In the genomic region with DNA sequence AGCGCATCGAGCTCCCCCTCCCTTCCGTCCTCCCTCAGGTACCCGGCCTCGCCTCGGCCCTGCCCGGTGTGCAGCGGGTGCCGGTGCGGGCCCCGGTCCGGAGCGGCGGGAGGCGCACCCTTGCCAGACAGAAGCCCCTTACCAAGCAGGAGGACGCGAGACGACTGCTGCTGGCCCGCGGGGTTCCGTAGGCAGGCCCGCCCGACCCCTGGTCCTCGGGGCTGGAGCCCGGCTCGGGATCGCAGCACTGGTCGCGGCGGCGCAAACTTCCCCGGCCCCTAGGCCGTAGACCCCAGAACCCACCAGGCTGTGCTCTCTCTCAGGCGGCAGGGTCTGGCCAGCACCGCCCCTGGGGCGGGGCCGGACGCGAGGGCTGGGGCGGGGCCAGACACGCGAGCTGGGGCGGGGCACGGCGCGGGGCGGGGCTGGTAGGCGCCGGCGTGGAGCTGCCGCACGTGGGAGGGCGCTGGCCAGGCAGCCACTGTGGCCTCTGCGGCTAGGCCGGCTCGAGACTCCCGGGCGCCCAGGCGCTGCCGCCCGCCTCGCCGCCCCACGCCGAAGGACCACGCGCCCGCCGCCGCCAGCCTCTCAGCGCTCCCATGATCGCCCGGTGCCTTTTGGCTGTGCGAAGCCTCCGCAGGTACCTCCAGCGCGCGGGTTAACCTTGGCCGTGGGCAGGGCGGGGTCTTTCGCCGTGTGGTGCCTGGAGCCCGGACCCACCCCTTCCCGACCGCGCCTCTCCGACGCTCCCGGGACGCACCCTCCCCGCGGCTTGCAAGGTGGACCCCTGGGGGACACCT, we compare ENCODE assay signal across 1 cellular context.
TF ChIP-seq lines count a peak whose summit lies in the region.

Gene NLN, plus strand, starts transcription at position 431 of the 800 bp plus-strand sequence. Its CDS starts 169 bp downstream, at position 600.
A gene with protein sequence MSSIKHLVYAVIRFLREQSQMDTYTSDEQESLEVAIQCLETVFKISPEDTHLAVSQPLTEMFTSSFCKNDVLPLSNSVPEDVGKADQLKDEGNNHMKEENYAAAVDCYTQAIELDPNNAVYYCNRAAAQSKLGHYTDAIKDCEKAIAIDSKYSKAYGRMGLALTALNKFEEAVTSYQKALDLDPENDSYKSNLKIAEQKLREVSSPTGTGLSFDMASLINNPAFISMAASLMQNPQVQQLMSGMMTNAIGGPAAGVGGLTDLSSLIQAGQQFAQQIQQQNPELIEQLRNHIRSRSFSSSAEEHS (minus strand): TSS at position 335 of the 800 bp plus-strand sequence. CDS start 1,302 bp downstream, outside the sequence.

TF ChIP-seq in HepG2, 621 proteins besides CTCF, POLR2A, EP300 and RAD21 (continued from another document):
- TF ChIP-seq PLSCR1 (CRISPR knock-in tag; IDR thresholded peaks at IDR 0.05; ENCODE audit: borderline replicate concordance) (no peak), NAIF1 (CRISPR knock-in tag; IDR thresholded peaks at IDR 0.05; ENCODE audit: borderline replicate concordance) (no peak), MTF1 (CRISPR knock-in tag; IDR thresholded peaks at IDR 0.05) (no peak), ZSCAN30 (CRISPR knock-in tag; IDR thresholded peaks at IDR 0.05) (no peak), KLF16 (CRISPR knock-in tag; IDR thresholded peaks at IDR 0.05) (no peak), STAG1 (CRISPR knock-in tag; IDR thresholded peaks at IDR 0.05) (peak; percentile 4; the same call in 1 of the 2 replicates), ZNF318 (CRISPR knock-in tag; IDR thresholded peaks at IDR 0.05) (no peak), ATAD3A (CRISPR knock-in tag; IDR thresholded peaks at IDR 0.05) (no peak), DRAP1 (CRISPR knock-in tag; IDR thresholded peaks at IDR 0.05) (peak; percentile 26; the same call in 1 of the 2 replicates), HOXA7 (CRISPR knock-in tag; IDR thresholded peaks at IDR 0.05) (no peak), SIN3A (IDR thresholded peaks at IDR 0.05; ENCODE audit: borderline replicate concordance, low read depth, low read length) (peak; percentile 57; the same call in 1 of the 2 replicates), FOXA3 (CRISPR knock-in tag; IDR thresholded peaks at IDR 0.05) (no peak), NKX3-1 (CRISPR knock-in tag; IDR thresholded peaks at IDR 0.05) (no peak; the same call in 1 of the 2 replicates), MAZ (IDR thresholded peaks at IDR 0.05; ENCODE audit: borderline replicate concordance, low read depth, low read length) (no peak), MAZ (CRISPR knock-in tag; IDR thresholded peaks at IDR 0.05; ENCODE audit: low read depth) (peak; percentile 62), DMTF1 (CRISPR knock-in tag; IDR thresholded peaks at IDR 0.05) (no peak), ZNF180 (CRISPR knock-in tag; IDR thresholded peaks at IDR 0.05; ENCODE audit: borderline replicate concordance, low read depth) (no peak), KDM6A (CRISPR knock-in tag; IDR thresholded peaks at IDR 0.05; ENCODE audit: low read depth) (no peak), NBN (conservative IDR thresholded peaks at IDR 0.05) (no peak), ZFP62 (CRISPR knock-in tag; IDR thresholded peaks at IDR 0.05) (no peak), KLF6 (CRISPR knock-in tag; IDR thresholded peaks at IDR 0.05) (no peak; the same call in 1 of the 2 replicates), SALL1 (CRISPR knock-in tag; IDR thresholded peaks at IDR 0.05) (peak; percentile 1; the same call in 1 of the 2 replicates), ZNF20 (CRISPR knock-in tag; IDR thresholded peaks at IDR 0.05) (no peak), ZNF598 (CRISPR knock-in tag; IDR thresholded peaks at IDR 0.05; ENCODE audit: borderline replicate concordance) (no peak), ZNF333 (CRISPR knock-in tag; IDR thresholded peaks at IDR 0.05; ENCODE audit: borderline replicate concordance) (no peak), BCLAF1 (IDR thresholded peaks at IDR 0.05) (no peak), ZNF564 (CRISPR knock-in tag; IDR thresholded peaks at IDR 0.05) (peak; percentile 69; the same call in 1 of the 2 replicates), MAX (IDR thresholded peaks at IDR 0.05) (peak; percentile 93)
- TF ChIP-seq, protein P1, sequence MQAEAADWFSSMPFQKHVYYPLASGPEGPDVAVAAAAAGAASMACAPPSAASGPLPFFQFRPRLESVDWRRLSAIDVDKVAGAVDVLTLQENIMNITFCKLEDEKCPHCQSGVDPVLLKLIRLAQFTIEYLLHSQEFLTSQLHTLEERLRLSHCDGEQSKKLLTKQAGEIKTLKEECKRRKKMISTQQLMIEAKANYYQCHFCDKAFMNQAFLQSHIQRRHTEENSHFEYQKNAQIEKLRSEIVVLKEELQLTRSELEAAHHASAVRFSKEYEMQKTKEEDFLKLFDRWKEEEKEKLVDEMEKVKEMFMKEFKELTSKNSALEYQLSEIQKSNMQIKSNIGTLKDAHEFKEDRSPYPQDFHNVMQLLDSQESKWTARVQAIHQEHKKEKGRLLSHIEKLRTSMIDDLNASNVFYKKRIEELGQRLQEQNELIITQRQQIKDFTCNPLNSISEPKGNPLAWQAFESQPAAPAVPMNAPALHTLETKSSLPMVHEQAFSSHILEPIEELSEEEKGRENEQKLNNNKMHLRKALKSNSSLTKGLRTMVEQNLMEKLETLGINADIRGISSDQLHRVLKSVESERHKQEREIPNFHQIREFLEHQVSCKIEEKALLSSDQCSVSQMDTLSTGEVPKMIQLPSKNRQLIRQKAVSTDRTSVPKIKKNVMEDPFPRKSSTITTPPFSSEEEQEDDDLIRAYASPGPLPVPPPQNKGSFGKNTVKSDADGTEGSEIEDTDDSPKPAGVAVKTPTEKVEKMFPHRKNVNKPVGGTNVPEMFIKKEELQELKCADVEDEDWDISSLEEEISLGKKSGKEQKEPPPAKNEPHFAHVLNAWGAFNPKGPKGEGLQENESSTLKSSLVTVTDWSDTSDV (CRISPR knock-in tag; IDR thresholded peaks at IDR 0.05), result no peak
- TF ChIP-seq, protein P2, sequence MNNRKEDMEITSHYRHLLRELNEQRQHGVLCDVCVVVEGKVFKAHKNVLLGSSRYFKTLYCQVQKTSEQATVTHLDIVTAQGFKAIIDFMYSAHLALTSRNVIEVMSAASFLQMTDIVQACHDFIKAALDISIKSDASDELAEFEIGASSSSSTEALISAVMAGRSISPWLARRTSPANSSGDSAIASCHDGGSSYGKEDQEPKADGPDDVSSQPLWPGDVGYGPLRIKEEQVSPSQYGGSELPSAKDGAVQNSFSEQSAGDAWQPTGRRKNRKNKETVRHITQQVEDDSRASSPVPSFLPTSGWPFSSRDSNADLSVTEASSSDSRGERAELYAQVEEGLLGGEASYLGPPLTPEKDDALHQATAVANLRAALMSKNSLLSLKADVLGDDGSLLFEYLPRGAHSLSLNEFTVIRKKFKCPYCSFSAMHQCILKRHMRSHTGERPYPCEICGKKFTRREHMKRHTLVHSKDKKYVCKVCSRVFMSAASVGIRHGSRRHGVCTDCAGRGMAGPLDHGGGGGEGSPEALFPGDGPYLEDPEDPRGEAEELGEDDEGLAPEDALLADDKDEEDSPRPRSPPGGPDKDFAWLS (CRISPR knock-in tag; IDR thresholded peaks at IDR 0.05; ENCODE audit: borderline replicate concordance), result no peak
